In genomic region chr10:73997479-73997805, GRCh38 we compare ENCODE assay signal across 8 cellular contexts. TPM values are rescaled to one million over a fixed set of nuclear protein-coding genes. Genes with fewer than 3 reads are reported as not detected.
A peak's percentile ranks its signal among the peaks of the same experiment; 100 is the strongest.
DNase-seq lines count a peak whose midpoint lies in the region; ATAC-seq, FAIRE-seq and TF ChIP-seq lines count a peak whose summit lies in the region.

No MANE protein-coding gene starts in this region.

- POLR2A ChIA-PET in CD8-positive, alpha-beta memory T cell (lab: Charles Lee): interaction anchor here (1.0 kb wide), 1 partner anchor 180 kb away, joined by 3 read pairs; no protein-coding TSS in a partner anchor
- POLR2A ChIA-PET in H1 (lab: Charles Lee; ENCODE audit: partially characterized antibody): interaction anchor here (0.5 to 13.2 kb wide), 18 partner anchors 8 to 224 kb away, joined by 3 to 261 read pairs (median 5); no protein-coding TSS in a partner anchor
- POLR2A ChIA-PET in naive thymus-derived CD8-positive, alpha-beta T cell (lab: Charles Lee): interaction anchor here (1.0 to 1.4 kb wide), 2 partner anchors 40 to 55 kb away, joined by 3 to 6 read pairs; no protein-coding TSS in a partner anchor

- H2BK5ac ChIP-seq in H1 (ENCODE audit: low read depth, low read length): peak overlapping the region; percentile 89

- H2BK12ac ChIP-seq in H1 (ENCODE audit: low read depth, low read length): peak overlapping the region; percentile 93; the same call in 1 of the 2 replicates

- peaks cover 36 to 45% of the 10 kb centered on the region in 2 experiments for H3K79me2 ChIP-seq in H1 (ENCODE audit: control insufficient read depth in 1 of 2, insufficient read depth in 2 of 2, low read length in 2 of 2)

- CTCF ChIA-PET in CD8-positive, alpha-beta memory T cell (lab: Charles Lee): interaction anchor here (0.9 to 1.1 kb wide), 2 partner anchors 41 to 159 kb away, joined by 3 read pairs; no protein-coding TSS in a partner anchor
- CTCF ChIA-PET in H1 (lab: Charles Lee; ENCODE audit: partially characterized antibody): interaction anchor here (1.2 to 4.1 kb wide), 2 partner anchors 11 to 57 kb away, joined by 3 to 16 read pairs; no protein-coding TSS in a partner anchor

- WGBS in H1 (ENCODE audit: extremely low coverage in 1 of 2, insufficient coverage in 1 of 2, insufficient read length in 1 of 2, insufficient replicate concordance in 2 of 2, low coverage in 1 of 2, low lambda C conversion rate in 2 of 2, missing lambda C conversion rate in 1 of 2), 2 experiments: 2% methylated on average over 13 of the region's 13 CpGs; no CpG with 5 or more reads in 1 of the 2 experiments

- H2AK5ac ChIP-seq in H1 (ENCODE audit: low read depth, low read length): no peak overlapping the region

- no peaks in the 10 kb centered on the region for H3K36me3 ChIP-seq in CD8-positive, alpha-beta memory T cell (ENCODE audit: insufficient read depth, low read length)
- H3K36me3 ChIP-seq in H1 (ENCODE audit: control insufficient read depth in 2 of 4, insufficient read depth in 4 of 4, low read length in 3 of 4): peaks cover 0 to 8% (median 1%) of the 10 kb centered on the region in 4 experiments; a peak in 2 of 8 replicates

- no peaks in the 10 kb centered on the region for H3K9me3 ChIP-seq in CD8-positive, alpha-beta memory T cell (ENCODE audit: low read length)
- no peaks in the 10 kb centered on the region for H3K9me3 ChIP-seq in H1 (ENCODE audit: insufficient read depth in 2 of 2, low read depth in 1 of 2, low read length in 1 of 2)

- peak overlapping the region; percentile 90 for H3K56ac ChIP-seq in H1 (replicated peaks; ENCODE audit: insufficient read length, low read depth, low read length)

- H4K20me1 ChIP-seq in H1 (replicated peaks in 1 of 2; ENCODE audit: control insufficient read depth in 1 of 2, insufficient read depth in 2 of 2, low read length in 2 of 2): peaks cover 16% of the 10 kb centered on the region in 2 experiments

- H3K27me3 Mint-ChIP-seq in CD8-positive, alpha-beta memory T cell: no peaks in the 10 kb centered on the region
- no peaks in the 10 kb centered on the region for H3K27me3 Mint-ChIP-seq in naive thymus-derived CD8-positive, alpha-beta T cell

- peaks cover 41 to 66% (median 56%) of the 10 kb centered on the region in 3 donors for H3K4me1 Mint-ChIP-seq in CD8-positive, alpha-beta memory T cell
- H3K4me1 Mint-ChIP-seq in naive thymus-derived CD8-positive, alpha-beta T cell: peaks cover 14 to 61% (median 37%) of the 10 kb centered on the region in 4 donors

- TF ChIP-seq POLR2A in H1 (IDR thresholded peaks at IDR 0.05; ENCODE audit: control extremely low read depth in 1 of 2, low read depth in 2 of 2, low read length in 2 of 2): no peak

- peaks cover 0 to 7% (median 4%) of the 10 kb centered on the region in 3 donors for H3K36me3 Mint-ChIP-seq in CD8-positive, alpha-beta memory T cell
- H3K36me3 Mint-ChIP-seq in naive thymus-derived CD8-positive, alpha-beta T cell: no peaks in the 10 kb centered on the region

- no peak overlapping the region for H4K91ac ChIP-seq in H1 (replicated peaks; ENCODE audit: insufficient read length, low read length)

- peak overlapping the region; percentile 77 to 92 for H3K4me2 ChIP-seq in H1 (ENCODE audit: insufficient read depth in 1 of 2, low read depth in 2 of 2, low read length in 2 of 2)

- no peak overlapping the region for H3K14ac ChIP-seq in H1 (ENCODE audit: insufficient read length)

- TF ChIP-seq RAD21 in H1 (IDR thresholded peaks at IDR 0.05 in 1 of 2, conservative IDR thresholded peaks at IDR 0.05 in 1 of 2; ENCODE audit: low read depth in 2 of 2, low read length in 2 of 2): no peak

- ATAC-seq in GM19397 (IDR thresholded peaks at IDR 0.05; ENCODE audit: unreplicated experiment) (peak; percentile 66), HG03432 (IDR thresholded peaks at IDR 0.05; ENCODE audit: unreplicated experiment) (peak; percentile 76), SK-N-SH treated with all-trans-retinoic acid at 6 μM for 48 hours (peak; percentile 50)
- peak; percentile 74 to 75 for ATAC-seq in naive thymus-derived CD8-positive, alpha-beta T cell

- H3K27me3 ChIP-seq in CD8-positive, alpha-beta memory T cell (ENCODE audit: insufficient read depth, low read length, poor library complexity, severe bottlenecking): no peaks in the 10 kb centered on the region
- H3K27me3 ChIP-seq in H1 (replicated peaks in 1 of 4; ENCODE audit: control insufficient read depth in 3 of 4, extremely low read depth in 1 of 4, insufficient read depth in 3 of 4, low read length in 3 of 4): no peaks in the 10 kb centered on the region

- peak overlapping the region; percentile 88; the same call in 1 of the 2 replicates for H2BK15ac ChIP-seq in H1 (ENCODE audit: low read length)

- no peaks in the 10 kb centered on the region for H3K9me3 Mint-ChIP-seq in CD8-positive, alpha-beta memory T cell
- no peaks in the 10 kb centered on the region for H3K9me3 Mint-ChIP-seq in naive thymus-derived CD8-positive, alpha-beta T cell

- peaks cover 44% of the 10 kb centered on the region for H3K4me1 ChIP-seq in CD8-positive, alpha-beta memory T cell (ENCODE audit: insufficient read depth, low read length)
- H3K4me1 ChIP-seq in H1 (replicated peaks in 1 of 4; ENCODE audit: control insufficient read depth in 3 of 4, insufficient read depth in 4 of 4, low read length in 3 of 4): peaks cover 0 to 6% (median 3%) of the 10 kb centered on the region in 4 experiments; a peak in 6 of 7 replicates

- no peak overlapping the region for H3K4ac ChIP-seq in H1 (replicated peaks; ENCODE audit: insufficient read length, low read depth, low read length)

- peak overlapping the region; percentile 89 for H3K18ac ChIP-seq in H1 (ENCODE audit: extremely low read depth, low read length)

- H3K23me2 ChIP-seq in H1 (ENCODE audit: low read depth, low read length): peaks cover 14% of the 10 kb centered on the region

- no peaks in the 10 kb centered on the region; the same call in 1 of the 2 replicates for H3K79me1 ChIP-seq in H1 (ENCODE audit: low read depth, low read length)

- H2BK20ac ChIP-seq in H1 (ENCODE audit: low read length): peak overlapping the region; percentile 68; the same call in 1 of the 2 replicates

- H3K9ac ChIP-seq in H1 (replicated peaks in 1 of 4; ENCODE audit: extremely low read depth in 1 of 4, low read depth in 3 of 4, low read length in 3 of 4): peak overlapping the region in 3 of 4 experiments; percentile 70 to 92 (median 78); a peak in 6 of 7 replicates

- TF ChIP-seq CTCF in H1 (IDR thresholded peaks at IDR 0.05; ENCODE audit: control extremely low read depth in 1 of 3, insufficient read depth in 1 of 3, low read depth in 1 of 3, low read length in 3 of 3): no peak

- H2BK120ac ChIP-seq in H1 (replicated peaks; ENCODE audit: low read depth, low read length): no peak overlapping the region

- H2AFZ ChIP-seq in H1 (ENCODE audit: low read length): 0 out of 2 replicates have a peak overlapping the region, but pooled peaks have one; percentile 76

- peak overlapping the region in 7 of 8 donors; percentile 67 to 99 (median 98) for H3K27ac Mint-ChIP-seq in CD8-positive, alpha-beta memory T cell
- peak overlapping the region; percentile 54 to 98 (median 98) for H3K27ac Mint-ChIP-seq in naive thymus-derived CD8-positive, alpha-beta T cell

- no peak for TF ChIP-seq EP300 in H1 (IDR thresholded peaks at IDR 0.05; ENCODE audit: borderline replicate concordance in 1 of 2, low read depth in 2 of 2, low read length in 2 of 2)

- peak overlapping the region; percentile 94 for H3K27ac ChIP-seq in CD8-positive, alpha-beta memory T cell (ENCODE audit: low read depth, low read length)
- peak overlapping the region; percentile 87; the same call in 1 of the 2 replicates for H3K27ac ChIP-seq in H1 (ENCODE audit: low read depth, low read length)

- peak overlapping the region; percentile 92 for H4K5ac ChIP-seq in H1 (ENCODE audit: insufficient read length, low read depth, low read length)

- no peak overlapping the region for H3K23ac ChIP-seq in H1 (ENCODE audit: insufficient read length)

- FAIRE-seq in H1 (lab: Jason Lieb, UNC): no peak

- no peak overlapping the region for H4K8ac ChIP-seq in H1 (ENCODE audit: extremely low read depth, insufficient read depth, low read length)

- no peak for DNase-seq in CD8-positive, alpha-beta memory T cell
- DNase-seq in H1 (ENCODE audit: low read depth in 1 of 2, low spot score in 2 of 2): no peak
- DNase-seq in naive thymus-derived CD8-positive, alpha-beta T cell: peak in 5 of 10 donors; percentile 64 to 96 (median 90)
- DNase-seq in globus pallidus (ENCODE audit: low spot score): no peak
- DNase-seq in mesenteric fat pad (ENCODE audit: low spot score): no peak

- H3K4me3 ChIP-seq in CD8-positive, alpha-beta memory T cell (ENCODE audit: low read length): peak overlapping the region; percentile 63
- peak overlapping the region; percentile 60 to 99 (median 81) for H3K4me3 ChIP-seq in H1 (ENCODE audit: extremely low read depth in 1 of 4, insufficient read depth in 2 of 4, low read depth in 3 of 4, low read length in 4 of 4)

- H3K4me3 Mint-ChIP-seq in CD8-positive, alpha-beta memory T cell: peak overlapping the region; percentile 84 to 99 (median 96)
- peak overlapping the region; percentile 86 to 100 (median 100) for H3K4me3 Mint-ChIP-seq in naive thymus-derived CD8-positive, alpha-beta T cell

TF ChIP-seq in SK-N-SH treated with all-trans-retinoic acid at 6 μM for 48 hours, 23 proteins besides CTCF, POLR2A, EP300 and RAD21:
- TF ChIP-seq ZNF70 (CRISPR knock-in tag; IDR thresholded peaks at IDR 0.05): no peak
- TF ChIP-seq PPARA (CRISPR knock-in tag; IDR thresholded peaks at IDR 0.05; ENCODE audit: borderline replicate concordance): no peak

TF ChIP-seq in H1, 55 proteins besides CTCF, POLR2A, EP300 and RAD21 (continues in another document):
- TF ChIP-seq PHF8 (conservative IDR thresholded peaks at IDR 0.05; ENCODE audit: low read depth, low read length) (peak; percentile 11), BRCA1 (IDR thresholded peaks at IDR 0.05; ENCODE audit: low read depth, low read length) (no peak), SP4 (IDR thresholded peaks at IDR 0.05; ENCODE audit: low read length) (no peak), HDAC6 (IDR thresholded peaks at IDR 0.05; ENCODE audit: low read depth, low read length) (no peak), ASH2L (IDR thresholded peaks at IDR 0.05; ENCODE audit: low read length) (peak; percentile 9)

RNA-seq across cellular contexts. Expression of gene VCL, which starts 0.5 kb away (rescaled TPM):
- total RNA-seq in CD8-positive, alpha-beta memory T cell: 10 to 100 TPM; 30.6 to 31.2 TPM
- polyA plus RNA-seq in CD8-positive, alpha-beta memory T cell: 43.7 TPM
- 361 and 377 TPM in 2 replicates for total RNA-seq in H1 (2021; fragmentation: NEBNext Ultra II Directional; extraction: Animal tissue kit (Norgen Biotek cat#: 25700))
- 91.8 and 119 TPM in 2 replicates for polyA plus RNA-seq in H1 (2011; rRNA removed)
- polyA plus RNA-seq in H1 (2011; cell fraction: cytosol; rRNA removed): 116 TPM
- polyA plus RNA-seq in H1 (2011; cell fraction: nucleus; rRNA removed): 183 TPM
- 169 to 191 TPM (median 182 TPM) in 4 replicates for polyA plus RNA-seq in H1 (2012, experiment 1 of 2)
- polyA plus RNA-seq in H1 (2012, experiment 2 of 2): 19.7 TPM
- polyA plus RNA-seq in H1 (2013, experiment 1 of 2): 282 TPM
- 348 TPM for polyA plus RNA-seq in H1 (2013, experiment 2 of 2)
- 196 and 261 TPM in 2 replicates for polyA minus RNA-seq in H1 (2011; rRNA and poly(A)+ RNA removed)
- polyA minus RNA-seq in H1 (2011; cell fraction: cytosol; rRNA and poly(A)+ RNA removed): 193 TPM
- polyA minus RNA-seq in H1 (2011; cell fraction: nucleus; rRNA and poly(A)+ RNA removed): 317 TPM
- 1 to 10 TPM; 5.0 to 5.9 TPM for total RNA-seq in naive thymus-derived CD8-positive, alpha-beta T cell
- polyA plus RNA-seq in naive thymus-derived CD8-positive, alpha-beta T cell: 10 to 100 TPM in 1 of 3 donors, 1 to 10 TPM in 2; 7.8 to 21.2 (median 9.0) TPM
- total RNA-seq in mesenteric fat pad: 129 TPM

Comparison
In these comparisons a context has a peak if more than half of its experiments do, and no peak if none do; other contexts are left out.
1. RNA of gene VCL, which starts 0.5 kb away (total RNA-seq): 361 to 377 TPM in H1, 129 TPM in mesenteric fat pad (single experiment) and 30.6 to 31.2 TPM in CD8-positive, alpha-beta memory T cell; 5.0 to 5.9 TPM in naive thymus-derived CD8-positive, alpha-beta T cell; every median in the first group is over 4 times any median in the second.
2. Peak in every context shown above with its lines, with median percentiles within 50 percentile points of each other: ATAC-seq.